In genomic region chr19:48726573-48726972, GRCh38 we compare ENCODE assay signal across 12 cellular contexts. TPM values are rescaled to one million over a fixed set of nuclear protein-coding genes. Genes with fewer than 3 reads are reported as not detected.
DNase-seq lines count a peak whose midpoint lies in the region; ATAC-seq and TF ChIP-seq lines count a peak whose summit lies in the region.
"Had no signal": no experiment of that assay in that cellular context is flagged by ENCODE, and none has a peak within 500 bp of the region (broad histone marks: within the 10 kb centered on the region; RNA-seq: fewer than 3 reads in every experiment).

No MANE protein-coding gene starts in this region.

- peaks cover 7 to 15% (median 15%) of the 10 kb centered on the region in 3 donors for H3K9me3 Mint-ChIP-seq in T-cell
- H3K9me3 Mint-ChIP-seq: endodermal cell had no signal

- POLR2A ChIA-PET in T-cell (lab: Charles Lee): interaction anchor here in 1 of 2 donors (0.5 kb wide), 1 partner anchor 18 kb away, joined by 4 read pairs; no protein-coding TSS in a partner anchor

- intact Hi-C loops in heart left ventricle (cut with DNase I) (loop anchor here in 1 of 10 donors (10.0 kb wide), 1 partner anchor 52 kb away; the partner anchor contains the start of gene NTN5), Right ventricle myocardium inferior (cut with DNase I) (no loop called here), upper lobe of right lung (cut with DNase I) (no loop called here), prostate gland (cut with DNase I) (no loop called here)

- no peak for TF ChIP-seq CTCF in heart left ventricle (IDR thresholded peaks at IDR 0.05)
- TF ChIP-seq CTCF in upper lobe of right lung (IDR thresholded peaks at IDR 0.05): no peak
- no peak for TF ChIP-seq CTCF in prostate gland (IDR thresholded peaks at IDR 0.05)

- CTCF ChIA-PET in T-cell (lab: Charles Lee): no interaction called here

- peaks cover 0 to 76% (median 19%) of the 10 kb centered on the region in 9 donors for H3K36me3 ChIP-seq in heart left ventricle
- H3K36me3 ChIP-seq in upper lobe of right lung: no peaks in the 10 kb centered on the region
- H3K36me3 ChIP-seq in prostate gland: no peaks in the 10 kb centered on the region

- peaks cover 5 to 38% (median 20%) of the 10 kb centered on the region in 12 donors for H3K4me1 ChIP-seq in heart left ventricle
- peaks cover 31% of the 10 kb centered on the region for H3K4me1 ChIP-seq in upper lobe of right lung
- no peaks in the 10 kb centered on the region for H3K4me1 ChIP-seq in prostate gland (replicated peaks)

- peak overlapping the region in 2 of 3 donors; percentile 2 to 48 for H3K4me3 Mint-ChIP-seq in T-cell
- H3K4me3 Mint-ChIP-seq: activated T-cell treated with anti-CD3 and anti-CD28 coated beads, Interleukin-2, amount 50 U/mL, for 4 hours; endodermal cell had no signal

- ATAC-seq in heart left ventricle: peak in 1 of 4 donors; percentile 54
- no peak for ATAC-seq in Right ventricle myocardium inferior
- peak in 3 of 4 experiments; percentile 29 to 47 (median 39) for ATAC-seq in T-cell (replicated peaks in 1 of 4)
- no peak for ATAC-seq in left lobe of liver
- ATAC-seq in upper lobe of right lung: peak; percentile 21
- ATAC-seq: activated T-cell treated with anti-CD3 and anti-CD28 coated beads, Interleukin-2, amount 50 U/mL, for 4 hours; left ventricle myocardium superior had no signal

- H3K4me1 Mint-ChIP-seq in T-cell: peaks cover 22 to 26% (median 25%) of the 10 kb centered on the region in 3 donors

- H3K27me3 ChIP-seq in heart left ventricle (peaks cover 0 to 4% (median 0%) of the 10 kb centered on the region in 9 donors), upper lobe of right lung (no peaks in the 10 kb centered on the region), prostate gland (replicated peaks; ENCODE audit: insufficient read depth) (no peaks in the 10 kb centered on the region)

- DNase-seq in heart left ventricle (no peak), Right ventricle myocardium inferior (ENCODE audit: missing footprints) (no peak), T-cell (peak in 8 of 34 experiments; percentile 13 to 47 (median 37)), left lobe of liver (ENCODE audit: low spot score) (peak; percentile 42), upper lobe of right lung (no peak), iPS-NIHi11 (ENCODE audit: low spot score) (no peak), prostate gland (ENCODE audit: low spot score) (no peak), cerebellum (ENCODE audit: low spot score) (no peak)
- DNase-seq: activated T-cell treated with anti-CD3 and anti-CD28 coated beads, Interleukin-2, amount 50 U/mL, for 4 hours; endodermal cell; left ventricle myocardium superior had no signal

- WGBS in heart left ventricle, 4 donors: 59 to 75% (median 68%) methylated on average over 2 of the region's 2 CpGs
- 83% methylated on average over 2 of the region's 2 CpGs for WGBS in prostate gland

- H3K36me3 Mint-ChIP-seq in T-cell: peaks cover 9% of the 10 kb centered on the region

- TF ChIP-seq POLR2A in heart left ventricle (IDR thresholded peaks at IDR 0.05) (no peak), prostate gland (IDR thresholded peaks at IDR 0.05) (no peak)

- H3K27ac ChIP-seq in heart left ventricle (peak overlapping the region; percentile 17 to 97 (median 89)), upper lobe of right lung (peak overlapping the region; percentile 74), prostate gland (no peak overlapping the region)

- H3K9me3 ChIP-seq in heart left ventricle: peaks cover 0 to 7% (median 0%) of the 10 kb centered on the region in 12 donors
- H3K9me3 ChIP-seq in upper lobe of right lung: no peaks in the 10 kb centered on the region
- no peaks in the 10 kb centered on the region for H3K9me3 ChIP-seq in prostate gland

- H3K4me3 ChIP-seq in heart left ventricle (no peak overlapping the region), upper lobe of right lung (no peak overlapping the region), prostate gland (no peak overlapping the region)

- no peaks in the 10 kb centered on the region for H3K27me3 Mint-ChIP-seq in T-cell

- H3K27ac Mint-ChIP-seq in T-cell: peak overlapping the region; percentile 68 to 71
- H3K27ac Mint-ChIP-seq: endodermal cell had no signal

RNA-seq across cellular contexts. Expression of gene MAMSTR, which starts 7.0 kb away (rescaled TPM):
- total RNA-seq in heart left ventricle (1 to 10 TPM in 7 of 9 donors, under 1 TPM in 2; 0.65 to 5.5 (median 1.7) TPM), Right ventricle myocardium inferior (4.2 TPM), T-cell (1 to 10 TPM in 4 of 5 donors, under 1 TPM in 1; 0.56 to 2.4 (median 1.6) TPM), left lobe of liver (0.23 TPM), upper lobe of right lung (1.2 TPM), prostate gland (10 to 100 TPM in 1 of 2 donors, 1 to 10 TPM in 1; 2.6 to 13.9 TPM), cerebellum (1.1 TPM)
- 1 to 10 TPM; 2.0 to 3.7 TPM for polyA plus RNA-seq in heart left ventricle

RNA-seq across cellular contexts. Expression of gene RASIP1, which starts 13.8 kb away (rescaled TPM):
- 10 to 100 TPM; 10.0 to 28.1 (median 15.3) TPM for total RNA-seq in heart left ventricle
- polyA plus RNA-seq in heart left ventricle: 10 to 100 TPM; 14.6 to 15.7 TPM
- 15.3 TPM for total RNA-seq in Right ventricle myocardium inferior
- total RNA-seq in T-cell: under 1 TPM in 3 of 5 donors, not detected in 2; 0.23 to 0.65 (median 0.32) TPM
- total RNA-seq in left lobe of liver: 3.1 TPM
- 54.5 TPM for total RNA-seq in upper lobe of right lung
- total RNA-seq in prostate gland: 10 to 100 TPM in 1 of 2 donors, 1 to 10 TPM in 1; 9.1 to 16.2 TPM
- 4.7 TPM for total RNA-seq in cerebellum

RNA-seq across cellular contexts. Expression of gene IZUMO1, which starts 20.1 kb away (rescaled TPM):
- total RNA-seq in heart left ventricle (under 1 TPM; 0.13 to 0.56 (median 0.42) TPM), Right ventricle myocardium inferior (0.49 TPM), T-cell (not detected), left lobe of liver (not detected), upper lobe of right lung (3.8 TPM), prostate gland (1 to 10 TPM in 1 of 2 donors, not detected in 1; 6.4 TPM), cerebellum (0.27 TPM)
- polyA plus RNA-seq in heart left ventricle: under 1 TPM; 0.53 to 0.93 TPM
- total RNA-seq: activated T-cell treated with anti-CD3 and anti-CD28 coated beads, Interleukin-2, amount 50 U/mL, for 4 hours had no signal

RNA-seq across cellular contexts. Expression of gene FUT1, which starts 25.9 kb away (rescaled TPM):
- total RNA-seq in heart left ventricle: 1 to 10 TPM; 1.8 to 6.2 (median 2.7) TPM
- polyA plus RNA-seq in heart left ventricle: 1 to 10 TPM; 2.3 to 3.0 TPM
- 2.1 TPM for total RNA-seq in Right ventricle myocardium inferior
- under 1 TPM; 0.09 to 0.28 (median 0.15) TPM for total RNA-seq in T-cell
- 0.43 TPM for total RNA-seq in left lobe of liver
- 19.9 TPM for total RNA-seq in upper lobe of right lung
- 1 to 10 TPM; 2.1 to 4.1 TPM for total RNA-seq in prostate gland
- total RNA-seq in cerebellum: 7.4 TPM

RNA-seq across cellular contexts. Expression of gene FGF21, which starts 28.8 kb away (rescaled TPM):
- total RNA-seq in heart left ventricle (not detected), Right ventricle myocardium inferior (not detected), T-cell (not detected), left lobe of liver (0.75 TPM), upper lobe of right lung (not detected), prostate gland (not detected), cerebellum (not detected)
- not detected for polyA plus RNA-seq in heart left ventricle
- total RNA-seq: activated T-cell treated with anti-CD3 and anti-CD28 coated beads, Interleukin-2, amount 50 U/mL, for 4 hours; endodermal cell; left ventricle myocardium superior; ureter had no signal

Comparison
In these comparisons a context has a peak if more than half of its experiments do, and no peak if none do; other contexts are left out.
1. ATAC-seq: peak in T-cell (3 of 4) and upper lobe of right lung (single experiment); none in Right ventricle myocardium inferior (single experiment) and left lobe of liver (single experiment).
2. H3K27ac ChIP-seq: peak in heart left ventricle (12 of 12) and upper lobe of right lung (single experiment); none in prostate gland (0 of 2).